ENCODE assay signal across 12 cellular contexts in genomic region chr9:38390851-38391250, GRCh38. TPM values are rescaled to one million over a fixed set of nuclear protein-coding genes. Genes with fewer than 3 reads are reported as not detected.
DNase-seq lines count a peak whose midpoint lies in the region; ATAC-seq and TF ChIP-seq lines count a peak whose summit lies in the region.
"Had no signal": no experiment of that assay in that cellular context is flagged by ENCODE, and none has a peak within 500 bp of the region (broad histone marks: within the 10 kb centered on the region; RNA-seq: fewer than 3 reads in every experiment).

No MANE protein-coding gene starts in this region.

- no peaks in the 10 kb centered on the region for H3F3A ChIP-seq in GM23338 (replicated peaks; ENCODE audit: low read depth)
- peaks cover 9% of the 10 kb centered on the region for H3F3A ChIP-seq in smooth muscle cell (ENCODE audit: low read depth)

- ATAC-seq in GM23338 (no peak), memory B cell (ENCODE audit: low read depth) (no peak), GM21447 (IDR thresholded peaks at IDR 0.05; ENCODE audit: unreplicated experiment) (no peak), HG03457 (IDR thresholded peaks at IDR 0.05; ENCODE audit: unreplicated experiment) (no peak)
- ATAC-seq: activated CD4-positive, alpha-beta T cell treated with anti-CD3 and anti-CD28 coated beads for 36 hours had no signal

- H3K4me3 Mint-ChIP-seq in GM23338 (no peak overlapping the region), brain (peak overlapping the region; percentile 2 to 96 (median 73)), memory B cell (peak overlapping the region; percentile 31)
- H3K4me3 Mint-ChIP-seq: activated CD4-positive, alpha-beta T cell treated with anti-CD3 and anti-CD28 coated beads for 36 hours had no signal

- TF ChIP-seq CTCF in GM23338 (conservative IDR thresholded peaks at IDR 0.05; ENCODE audit: low read depth in 2 of 2), result no peak
- TF ChIP-seq CTCF in brain (conservative IDR thresholded peaks at IDR 0.05), result no peak
- TF ChIP-seq CTCF in smooth muscle cell (IDR thresholded peaks at IDR 0.05; ENCODE audit: borderline replicate concordance, insufficient read depth, poor library complexity, severe bottlenecking), result no peak
- no peak for TF ChIP-seq CTCF in osteoblast (IDR thresholded peaks at IDR 0.05; ENCODE audit: extremely low read depth, low read depth, low read length)

- H2AFZ ChIP-seq in GM23338, result peak overlapping the region; percentile 83; the same call in 1 of the 2 replicates
- no peak overlapping the region for H2AFZ ChIP-seq in smooth muscle cell (ENCODE audit: low read depth)
- H2AFZ ChIP-seq in osteoblast (ENCODE audit: low read length), result no peak overlapping the region

- H4K20me1 ChIP-seq in GM23338 (replicated peaks; ENCODE audit: insufficient read depth) (peaks cover 12% of the 10 kb centered on the region), smooth muscle cell (ENCODE audit: low read depth) (no peaks in the 10 kb centered on the region), osteoblast (ENCODE audit: insufficient read depth, low read length) (peaks cover 6% of the 10 kb centered on the region)

- no peak overlapping the region for H3K4me2 ChIP-seq in GM23338
- no peak overlapping the region for H3K4me2 ChIP-seq in smooth muscle cell
- H3K4me2 ChIP-seq in osteoblast (ENCODE audit: insufficient read depth, low read length), result no peak overlapping the region
- H3K4me2 ChIP-seq: BLaER1 had no signal

- no peaks in the 10 kb centered on the region for H3K9me3 ChIP-seq in smooth muscle cell (replicated peaks; ENCODE audit: low read depth)
- H3K9me3 ChIP-seq in osteoblast (ENCODE audit: low read depth, low read length), result no peaks in the 10 kb centered on the region

- H3K4me3 ChIP-seq in GM23338 (no peak overlapping the region), smooth muscle cell (no peak overlapping the region), osteoblast (ENCODE audit: insufficient read depth, low read length) (no peak overlapping the region)
- H3K4me3 ChIP-seq: BLaER1 had no signal

- H3K9me3 Mint-ChIP-seq in GM23338 (peaks cover 1% of the 10 kb centered on the region; the same call in 2 of the 3 replicates), brain (peaks cover 0 to 5% (median 0%) of the 10 kb centered on the region in 5 experiments), memory B cell (no peaks in the 10 kb centered on the region)

- H3K79me2 ChIP-seq in GM23338 (replicated peaks; ENCODE audit: insufficient read depth), result peaks cover 29% of the 10 kb centered on the region
- H3K79me2 ChIP-seq in smooth muscle cell (ENCODE audit: low read depth), result peaks cover 23% of the 10 kb centered on the region
- H3K79me2 ChIP-seq in osteoblast (ENCODE audit: insufficient read depth, low read length), result peaks cover 24% of the 10 kb centered on the region

- H3K27me3 Mint-ChIP-seq in GM23338 (ENCODE audit: insufficient read depth, low read depth, poor library complexity) (peaks cover 15% of the 10 kb centered on the region), brain (peaks cover 4% of the 10 kb centered on the region), memory B cell (peaks cover 2% of the 10 kb centered on the region)

- DNase-seq in GM23338 (ENCODE audit: low spot score) (no peak), memory B cell (ENCODE audit: low spot score in 2 of 2) (no peak), smooth muscle cell (lab: John Stamatoyannopoulos, UW; ENCODE audit: unreplicated experiment) (no peak), osteoblast (ENCODE audit: insufficient read length, low spot score, missing footprints) (no peak)
- DNase-seq: activated CD4-positive, alpha-beta T cell treated with anti-CD3 and anti-CD28 coated beads for 36 hours; NCI-H2029 had no signal

- H3K4me1 ChIP-seq in GM23338 (ENCODE audit: insufficient read depth), result peaks cover 19% of the 10 kb centered on the region
- peaks cover 13% of the 10 kb centered on the region for H3K4me1 ChIP-seq in smooth muscle cell (ENCODE audit: low read depth)
- H3K4me1 ChIP-seq in osteoblast (ENCODE audit: insufficient read depth, low read length), result peaks cover 23% of the 10 kb centered on the region

- H3K9me2 ChIP-seq in GM23338 (ENCODE audit: insufficient read depth), result no peaks in the 10 kb centered on the region

- H3K27me3 ChIP-seq in GM23338 (ENCODE audit: insufficient read depth), result no peaks in the 10 kb centered on the region
- no peaks in the 10 kb centered on the region for H3K27me3 ChIP-seq in smooth muscle cell (ENCODE audit: low read depth)
- no peaks in the 10 kb centered on the region for H3K27me3 ChIP-seq in osteoblast (ENCODE audit: insufficient read depth, low read length)
- H3K27me3 ChIP-seq: BLaER1 had no signal

- 71% methylated on average over 5 of the region's 5 CpGs for WGBS in smooth muscle cell (ENCODE audit: low lambda C conversion rate)

- peaks cover 19% of the 10 kb centered on the region for H3K4me1 Mint-ChIP-seq in GM23338
- H3K4me1 Mint-ChIP-seq in brain, result peaks cover 80% of the 10 kb centered on the region
- peaks cover 18% of the 10 kb centered on the region for H3K4me1 Mint-ChIP-seq in memory B cell

- H3K36me3 Mint-ChIP-seq in GM23338 (ENCODE audit: low read depth) (peaks cover 16% of the 10 kb centered on the region), brain (peaks cover 9% of the 10 kb centered on the region), memory B cell (peaks cover 3% of the 10 kb centered on the region)

- H3K9ac ChIP-seq in smooth muscle cell (ENCODE audit: low read depth), result no peak overlapping the region
- H3K9ac ChIP-seq: BLaER1 had no signal

- H3K36me3 ChIP-seq in GM23338 (ENCODE audit: insufficient read depth), result no peaks in the 10 kb centered on the region; the same call in 1 of the 2 replicates
- H3K36me3 ChIP-seq in smooth muscle cell (ENCODE audit: low read depth), result no peaks in the 10 kb centered on the region
- peaks cover 8% of the 10 kb centered on the region for H3K36me3 ChIP-seq in osteoblast (ENCODE audit: insufficient read depth, low read length)

- H3K27ac ChIP-seq in GM23338 (ENCODE audit: low read depth) (no peak overlapping the region), smooth muscle cell (ENCODE audit: low read depth) (peak overlapping the region; percentile 81), osteoblast (ENCODE audit: low read depth, low read length) (no peak overlapping the region)
- H3K27ac ChIP-seq: BLaER1 had no signal

- H3K27ac Mint-ChIP-seq in GM23338 (no peak overlapping the region), brain (peak overlapping the region in 2 of 5 experiments; percentile 6 to 62), memory B cell (no peak overlapping the region)
- H3K27ac Mint-ChIP-seq: activated CD4-positive, alpha-beta T cell treated with anti-CD3 and anti-CD28 coated beads for 36 hours had no signal

TF ChIP-seq in GM23338, 12 proteins besides CTCF, POLR2A, EP300 and RAD21 (continues in another document):
- no peak for TF ChIP-seq STAT1 (IDR thresholded peaks at IDR 0.05; ENCODE audit: unreplicated experiment)
- no peak for TF ChIP-seq EZH2phosphoT487 (IDR thresholded peaks at IDR 0.05; ENCODE audit: unreplicated experiment)
- TF ChIP-seq ZNF114 (CRISPR knock-in tag; IDR thresholded peaks at IDR 0.05), result no peak
- TF ChIP-seq ETS1 (IDR thresholded peaks at IDR 0.05), result no peak
- no peak for TF ChIP-seq ZNF331 (CRISPR knock-in tag; IDR thresholded peaks at IDR 0.05; ENCODE audit: low read depth)
- no peak for TF ChIP-seq CREB1 (CRISPR knock-in tag; IDR thresholded peaks at IDR 0.05; ENCODE audit: low read depth)
- TF ChIP-seq REST (IDR thresholded peaks at IDR 0.05; ENCODE audit: unreplicated experiment), result no peak

RNA-seq across cellular contexts. Expression of gene ALDH1B1, which starts 1.7 kb away (rescaled TPM):
- total RNA-seq in GM23338 (2014; rRNA removed; shearing (Covaris generic)), result 74.8 and 79.7 TPM in 2 replicates
- polyA plus RNA-seq in GM23338 (2016; fragmentation: Nextera tagmentation; extraction: Ambion mirVana), result 35.5 and 37.5 TPM in 2 replicates
- polyA plus RNA-seq in brain (ENCODE audit: insufficient read depth, low read depth, low replicate concordance), result 19.7 TPM
- total RNA-seq in smooth muscle cell, result 24.6 and 25.3 TPM in 2 replicates
- polyA plus RNA-seq in smooth muscle cell, result 29.0 and 31.9 TPM in 2 replicates
- total RNA-seq in osteoblast, result 38.0 and 38.6 TPM in 2 replicates

RNA-seq across cellular contexts. Expression of gene IGFBPL1, which starts 33.4 kb away (rescaled TPM):
- 75.6 and 78.5 TPM in 2 replicates for total RNA-seq in GM23338 (2014; rRNA removed; shearing (Covaris generic))
- polyA plus RNA-seq in GM23338 (2016; fragmentation: Nextera tagmentation; extraction: Ambion mirVana), result 9.4 and 9.6 TPM in 2 replicates
- 218 TPM for polyA plus RNA-seq in brain (ENCODE audit: insufficient read depth, low read depth, low replicate concordance)
- 7.9 and 9.4 TPM in 2 replicates for total RNA-seq in smooth muscle cell
- 2.1 and 2.9 TPM in 2 replicates for polyA plus RNA-seq in smooth muscle cell
- 0.36 TPM in 1 of 2 replicates, not detected in the other for total RNA-seq in osteoblast
- total RNA-seq: T-helper 1 cell treated with Interleukin-12 subunit alpha and Interleukin-12 subunit beta and Interleukin-4 antibody, amounts not matched to agents 30 ng/mL and 1 ng/mL, for 36 hours had no signal
- polyA plus RNA-seq: liver had no signal
